14 cellular contexts compared by ENCODE assay signal in the genomic region with DNA sequence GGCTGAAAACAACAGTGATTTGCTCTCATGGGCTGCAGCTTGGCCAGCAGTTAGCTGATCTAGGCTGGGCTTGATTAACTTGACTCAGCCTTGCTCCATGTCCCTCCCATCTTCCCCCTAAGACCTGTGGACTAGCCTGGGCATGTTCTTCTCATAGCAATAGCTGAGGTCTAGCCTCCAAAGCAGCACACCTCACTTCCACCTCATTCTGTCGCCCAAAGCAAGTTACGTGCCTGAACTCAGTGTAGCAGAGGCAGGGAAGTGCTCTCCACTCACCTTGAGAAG.
DNase-seq lines count a peak whose midpoint lies in the region; ATAC-seq and TF ChIP-seq lines count a peak whose summit lies in the region.
"Had no signal": no experiment of that assay in that cellular context is flagged by ENCODE, and none has a peak within 500 bp of the region (broad histone marks: within the 10 kb centered on the region; RNA-seq: fewer than 3 reads in every experiment).

No MANE protein-coding gene starts in this region.

- peaks cover 0 to 27% of the 10 kb centered on the region in 2 experiments; a peak in 1 of 3 replicates for H3K36me3 ChIP-seq in HEK293 (ENCODE audit: control insufficient read depth in 2 of 2, insufficient read depth in 1 of 2, low read length in 2 of 2)

- no peak overlapping the region for H3K4me3 ChIP-seq in HEK293 (ENCODE audit: low read depth, low read length)

- peaks cover 9 to 18% of the 10 kb centered on the region in 2 donors for H3K9me3 Mint-ChIP-seq in activated naive CD4-positive, alpha-beta T cell treated with anti-CD3 and anti-CD28 coated beads, Interleukin-2, amount 50 U/mL, for 72 hours

- no peak for ATAC-seq in activated naive CD4-positive, alpha-beta T cell treated with anti-CD3 and anti-CD28 coated beads, Interleukin-2, amount 50 U/mL, for 72 hours
- ATAC-seq: left cardiac atrium had no signal

- H3K27ac Mint-ChIP-seq in activated naive CD4-positive, alpha-beta T cell treated with anti-CD3 and anti-CD28 coated beads, Interleukin-2, amount 50 U/mL, for 72 hours, result peak overlapping the region in 1 of 2 donors; percentile 21
- H3K27ac Mint-ChIP-seq: activated naive CD8-positive, alpha-beta T cell; CD4-positive, alpha-beta memory T cell had no signal

- CTCF ChIA-PET in HEK293 (lab: Yijun Ruan, JAX), result no interaction called here

- POLR2A ChIA-PET in HEK293 (lab: Yijun Ruan, JAX), result interaction anchor here (0.6 kb wide), 1 partner anchor 50 kb away, joined by 3 read pairs; no protein-coding TSS in a partner anchor

- DNase-seq in astrocyte of the hippocampus (ENCODE audit: low read depth, low spot score) (peak; percentile 59), fibroblast of the conjunctiva (ENCODE audit: low read depth) (peak; percentile 53), renal cortical epithelial cell (ENCODE audit: low read depth) (peak; percentile 41), NCI-H1105 (lab: John Stamatoyannopoulos, UW) (no peak), Kasumi-1 (lab: John Stamatoyannopoulos, UW) (no peak), NOMO-1 treated with dmso at 0.1 percent for 144 hours (lab: John Stamatoyannopoulos, UW; ENCODE audit: unreplicated experiment) (no peak)
- no peak for DNase-seq in activated naive CD4-positive, alpha-beta T cell treated with anti-CD3 and anti-CD28 coated beads, Interleukin-2, amount 50 U/mL, for 72 hours (ENCODE audit: low spot score in 2 of 2)
- DNase-seq: CD4-positive, alpha-beta memory T cell; GOT3; left cardiac atrium; NCI-H2171 treated with DMSO at 0.1 percent for 48 hours; stimulated activated naive CD4-positive, alpha-beta T cell treated with Interleukin-2 at 50 U/mL for 16 hours had no signal

- H3K27ac ChIP-seq in HEK293 (ENCODE audit: extremely low read depth, low read depth, low read length), result no peak overlapping the region

- H3K36me3 Mint-ChIP-seq in activated naive CD4-positive, alpha-beta T cell treated with anti-CD3 and anti-CD28 coated beads, Interleukin-2, amount 50 U/mL, for 72 hours, result peaks cover 1 to 9% of the 10 kb centered on the region in 2 donors
- H3K36me3 Mint-ChIP-seq: activated naive CD8-positive, alpha-beta T cell had no signal

- no peak for TF ChIP-seq CTCF in HEK293 (tag by site-specific recombination; IDR thresholded peaks at IDR 0.05)

- H3K9me3 ChIP-seq in HEK293 (ENCODE audit: control insufficient read depth, insufficient read depth, low read depth, low read length), result no peaks in the 10 kb centered on the region

- no peaks in the 10 kb centered on the region for H3K4me1 ChIP-seq in HEK293 (ENCODE audit: control insufficient read depth, insufficient read depth, low read length)

TF ChIP-seq in HEK293, 187 proteins besides CTCF, POLR2A, EP300 and RAD21:
- no peak for TF ChIP-seq ZNF514 (tag by site-specific recombination; IDR thresholded peaks at IDR 0.05)
- TF ChIP-seq ZNF114 (tag by site-specific recombination; IDR thresholded peaks at IDR 0.05), result no peak
- TF ChIP-seq, protein P1, sequence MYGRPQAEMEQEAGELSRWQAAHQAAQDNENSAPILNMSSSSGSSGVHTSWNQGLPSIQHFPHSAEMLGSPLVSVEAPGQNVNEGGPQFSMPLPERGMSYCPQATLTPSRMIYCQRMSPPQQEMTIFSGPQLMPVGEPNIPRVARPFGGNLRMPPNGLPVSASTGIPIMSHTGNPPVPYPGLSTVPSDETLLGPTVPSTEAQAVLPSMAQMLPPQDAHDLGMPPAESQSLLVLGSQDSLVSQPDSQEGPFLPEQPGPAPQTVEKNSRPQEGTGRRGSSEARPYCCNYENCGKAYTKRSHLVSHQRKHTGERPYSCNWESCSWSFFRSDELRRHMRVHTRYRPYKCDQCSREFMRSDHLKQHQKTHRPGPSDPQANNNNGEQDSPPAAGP (tag by site-specific recombination; IDR thresholded peaks at IDR 0.05), result no peak
- TF ChIP-seq ZNF362 (tag by site-specific recombination; IDR thresholded peaks at IDR 0.05), result no peak
- TF ChIP-seq ZNF449 (tag by site-specific recombination; IDR thresholded peaks at IDR 0.05), result peak; percentile 33; the same call in 1 of the 2 replicates
- no peak for TF ChIP-seq ZFP3 (tag by site-specific recombination; IDR thresholded peaks at IDR 0.05; ENCODE audit: low read depth)
TF ChIP-seq in HEK293: peak in this region for 1.

Comparison
In these comparisons a context has a peak if more than half of its experiments do, and no peak if none do; other contexts are left out.
1. DNase-seq: peak in astrocyte of the hippocampus (single experiment), fibroblast of the conjunctiva (single experiment) and renal cortical epithelial cell (single experiment); none in NCI-H1105 (single experiment), Kasumi-1 (0 of 2), activated naive CD4-positive, alpha-beta T cell treated with anti-CD3 and anti-CD28 coated beads, Interleukin-2, amount 50 U/mL, for 72 hours (0 of 2) and NOMO-1 treated with dmso at 0.1 percent for 144 hours (single experiment).